ENCODE assay signal across 10 cellular contexts in genomic region chr11:126544311-126545056, GRCh38.
DNase-seq lines count a peak whose midpoint lies in the region; ATAC-seq and TF ChIP-seq lines count a peak whose summit lies in the region.
"Had no signal": no experiment of that assay in that cellular context is flagged by ENCODE, and none has a peak within 500 bp of the region (broad histone marks: within the 10 kb centered on the region; RNA-seq: fewer than 3 reads in every experiment).

No MANE protein-coding gene starts in this region.

- H3K27ac ChIP-seq in ectodermal cell (ENCODE audit: insufficient read depth, low read depth, low read length, poor library complexity, severe bottlenecking) (peak overlapping the region; percentile 20), Karpas-422 (ENCODE audit: low read length) (no peak overlapping the region)
- H3K27ac ChIP-seq: SJSA1 had no signal

- H4K20me1 ChIP-seq in Karpas-422 (ENCODE audit: insufficient read depth, low read depth, low read length): no peaks in the 10 kb centered on the region

- no peaks in the 10 kb centered on the region for H3K36me3 Mint-ChIP-seq in nephron progenitor cell (ENCODE audit: low read depth)
- no peaks in the 10 kb centered on the region for H3K36me3 Mint-ChIP-seq in activated naive CD8-positive, alpha-beta T cell treated with anti-CD3 and anti-CD28 coated beads, Interleukin-2, amount 50 U/mL, for 24 hours (ENCODE audit: low read depth)

- no peak for TF ChIP-seq CTCF in nephron progenitor cell (IDR thresholded peaks at IDR 0.05)

- no peak overlapping the region for H3K4me2 ChIP-seq in Karpas-422 (ENCODE audit: low read depth, low read length, poor library complexity, severe bottlenecking)

- peaks cover 45% of the 10 kb centered on the region for H3K4me1 Mint-ChIP-seq in nephron progenitor cell
- H3K4me1 Mint-ChIP-seq in activated naive CD8-positive, alpha-beta T cell treated with anti-CD3 and anti-CD28 coated beads, Interleukin-2, amount 50 U/mL, for 24 hours: no peaks in the 10 kb centered on the region

- ATAC-seq in activated naive CD8-positive, alpha-beta T cell treated with anti-CD3 and anti-CD28 coated beads, Interleukin-2, amount 50 U/mL, for 24 hours: no peak
- no peak for ATAC-seq in GM18868 (IDR thresholded peaks at IDR 0.05; ENCODE audit: unreplicated experiment)

- peak overlapping the region; percentile 53 for H3K4me3 Mint-ChIP-seq in nephron progenitor cell
- H3K4me3 Mint-ChIP-seq in activated naive CD8-positive, alpha-beta T cell treated with anti-CD3 and anti-CD28 coated beads, Interleukin-2, amount 50 U/mL, for 24 hours: no peak overlapping the region

- no peaks in the 10 kb centered on the region for H3K36me3 ChIP-seq in ectodermal cell (ENCODE audit: control insufficient read depth, insufficient read depth, low read length)
- no peaks in the 10 kb centered on the region for H3K36me3 ChIP-seq in Karpas-422 (ENCODE audit: insufficient read depth, low read length)
- H3K36me3 ChIP-seq: SJSA1 had no signal

- H3K9me2 ChIP-seq in Karpas-422 (replicated peaks; ENCODE audit: insufficient read depth, low read length): no peaks in the 10 kb centered on the region

- H3K4me3 ChIP-seq in ectodermal cell (ENCODE audit: insufficient read depth, low read depth, low read length): no peak overlapping the region
- no peak overlapping the region for H3K4me3 ChIP-seq in Karpas-422 (ENCODE audit: low read length)
- H3K4me3 ChIP-seq: SJSA1 had no signal

- no peaks in the 10 kb centered on the region for H3K27me3 ChIP-seq in ectodermal cell (ENCODE audit: control insufficient read depth, insufficient read depth, low read length, poor library complexity, severe bottlenecking)
- no peaks in the 10 kb centered on the region for H3K27me3 ChIP-seq in Karpas-422 (ENCODE audit: low read length)
- H3K27me3 ChIP-seq: SJSA1 had no signal

- DNase-seq in GM03348 (ENCODE audit: low spot score): peak; percentile 69
- peak; percentile 42 for DNase-seq in NCI-H510A treated with DMSO at 0.1 percent for 48 hours (lab: John Stamatoyannopoulos, UW)
- peak; percentile 64 for DNase-seq in nephron progenitor cell
- no peak for DNase-seq in activated naive CD8-positive, alpha-beta T cell treated with anti-CD3 and anti-CD28 coated beads, Interleukin-2, amount 50 U/mL, for 24 hours
- no peak for DNase-seq in occipital lobe (lab: John Stamatoyannopoulos, UW)
- no peak for DNase-seq in Karpas-422
- DNase-seq: activated naive CD4-positive, alpha-beta T cell treated with anti-CD3 and anti-CD28 coated beads, Interleukin-2, amount 50 U/mL, for 16 hours had no signal

- no peaks in the 10 kb centered on the region for H3K9me3 Mint-ChIP-seq in nephron progenitor cell
- no peaks in the 10 kb centered on the region for H3K9me3 Mint-ChIP-seq in activated naive CD8-positive, alpha-beta T cell treated with anti-CD3 and anti-CD28 coated beads, Interleukin-2, amount 50 U/mL, for 24 hours

- peak overlapping the region; percentile 86 for H3K27ac Mint-ChIP-seq in nephron progenitor cell
- H3K27ac Mint-ChIP-seq in activated naive CD8-positive, alpha-beta T cell treated with anti-CD3 and anti-CD28 coated beads, Interleukin-2, amount 50 U/mL, for 24 hours: no peak overlapping the region

- no peaks in the 10 kb centered on the region for H3K79me2 ChIP-seq in Karpas-422 (ENCODE audit: low read length)

- H2AFZ ChIP-seq in Karpas-422 (ENCODE audit: low read length): no peak overlapping the region

- WGBS in ectodermal cell, 2 experiments: 26 to 27% methylated on average over 10 of the region's 10 CpGs

- peaks cover 7% of the 10 kb centered on the region for H3K27me3 Mint-ChIP-seq in nephron progenitor cell (ENCODE audit: low read depth, poor library complexity)
- peaks cover 11% of the 10 kb centered on the region for H3K27me3 Mint-ChIP-seq in activated naive CD8-positive, alpha-beta T cell treated with anti-CD3 and anti-CD28 coated beads, Interleukin-2, amount 50 U/mL, for 24 hours

- H3K9me3 ChIP-seq in ectodermal cell (ENCODE audit: control insufficient read depth, low read length): no peaks in the 10 kb centered on the region
- H3K9me3 ChIP-seq in Karpas-422 (ENCODE audit: low read length): no peaks in the 10 kb centered on the region
- H3K9me3 ChIP-seq: SJSA1 had no signal

- H3K4me1 ChIP-seq in ectodermal cell (ENCODE audit: control insufficient read depth, insufficient read depth, low read length) (peaks cover 30% of the 10 kb centered on the region), Karpas-422 (ENCODE audit: low read length) (peaks cover 4% of the 10 kb centered on the region; the same call in 1 of the 2 replicates)

- no peak overlapping the region for H3K9ac ChIP-seq in Karpas-422 (ENCODE audit: low read length)

Comparison
In these comparisons a context has a peak if more than half of its experiments do, and no peak if none do; other contexts are left out.
1. DNase-seq: peak in GM03348 (single experiment), NCI-H510A treated with DMSO at 0.1 percent for 48 hours (single experiment) and nephron progenitor cell (single experiment); none in activated naive CD8-positive, alpha-beta T cell treated with anti-CD3 and anti-CD28 coated beads, Interleukin-2, amount 50 U/mL, for 24 hours (single experiment), occipital lobe (single experiment) and Karpas-422 (single experiment).